ENCODE assay signal across 8 cellular contexts in the genomic region with DNA sequence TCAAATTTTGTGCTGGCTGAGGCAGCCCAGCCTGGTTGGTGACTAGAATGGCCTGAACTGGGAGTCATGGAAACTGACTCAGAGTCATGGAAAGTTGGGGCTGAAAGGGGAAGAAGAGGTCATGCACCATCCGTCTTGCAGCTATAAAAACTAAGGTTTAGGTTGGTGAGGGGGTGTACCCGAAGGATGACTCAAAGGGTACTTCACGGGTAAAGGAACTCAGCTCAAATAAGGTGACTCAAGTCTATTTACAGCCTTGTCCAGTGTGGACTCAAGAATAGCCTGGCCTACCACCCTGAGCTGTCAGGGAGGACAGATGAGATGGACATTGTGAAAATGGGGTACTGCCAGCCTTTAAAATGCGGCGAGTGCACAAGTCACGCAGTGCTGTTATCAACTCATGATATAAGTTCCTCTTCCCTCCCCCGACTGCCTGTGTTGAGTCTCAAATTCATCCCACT.
A peak's percentile ranks its signal among the peaks of the same experiment; 100 is the strongest.
DNase-seq lines count a peak whose midpoint lies in the region; ATAC-seq lines count a peak whose summit lies in the region.

No MANE protein-coding gene starts in this region.

- DNase-seq in GDM1 (lab: John Stamatoyannopoulos, UW) (peak; percentile 54), SKM-1 treated with dmso at 0.1 percent for 144 hours (lab: John Stamatoyannopoulos, UW; ENCODE audit: unreplicated experiment) (peak; percentile 85), HuH-7 (ENCODE audit: low spot score) (no peak), cerebellar nuclear complex (lab: John Stamatoyannopoulos, UW) (no peak), globus pallidus (ENCODE audit: low spot score) (no peak)

- no peaks in the 10 kb centered on the region for H3K36me3 ChIP-seq in muscle layer of duodenum (ENCODE audit: control insufficient read depth in 1 of 2, insufficient read depth in 2 of 2, low read length in 2 of 2)

- peak; percentile 53 for ATAC-seq in GM21825 (IDR thresholded peaks at IDR 0.05; ENCODE audit: unreplicated experiment)
- ATAC-seq in HG03095 (IDR thresholded peaks at IDR 0.05; ENCODE audit: unreplicated experiment) = no peak

- H3K4me3 ChIP-seq in muscle layer of duodenum (ENCODE audit: low read depth in 1 of 2, low read length in 2 of 2) = no peak overlapping the region

- H3K27ac ChIP-seq in muscle layer of duodenum (ENCODE audit: low read length) = peak overlapping the region; percentile 19

- no peaks in the 10 kb centered on the region for H3K27me3 ChIP-seq in muscle layer of duodenum (ENCODE audit: low read depth, low read length)

- peaks cover 0 to 3% of the 10 kb centered on the region in 2 donors for H3K9me3 ChIP-seq in muscle layer of duodenum (ENCODE audit: control insufficient read depth in 1 of 2, low read length in 2 of 2)

- no peaks in the 10 kb centered on the region for H3K4me1 ChIP-seq in muscle layer of duodenum (ENCODE audit: control insufficient read depth in 1 of 2, insufficient read depth in 2 of 2, low read length in 2 of 2)

Comparison
In these comparisons a context has a peak if more than half of its experiments do, and no peak if none do; other contexts are left out.
1. DNase-seq: peak in GDM1 (single experiment) and SKM-1 treated with dmso at 0.1 percent for 144 hours (single experiment); none in HuH-7 (single experiment), cerebellar nuclear complex (0 of 2) and globus pallidus (single experiment).